ENCODE assay signal across 37 cellular contexts in the genomic region with DNA sequence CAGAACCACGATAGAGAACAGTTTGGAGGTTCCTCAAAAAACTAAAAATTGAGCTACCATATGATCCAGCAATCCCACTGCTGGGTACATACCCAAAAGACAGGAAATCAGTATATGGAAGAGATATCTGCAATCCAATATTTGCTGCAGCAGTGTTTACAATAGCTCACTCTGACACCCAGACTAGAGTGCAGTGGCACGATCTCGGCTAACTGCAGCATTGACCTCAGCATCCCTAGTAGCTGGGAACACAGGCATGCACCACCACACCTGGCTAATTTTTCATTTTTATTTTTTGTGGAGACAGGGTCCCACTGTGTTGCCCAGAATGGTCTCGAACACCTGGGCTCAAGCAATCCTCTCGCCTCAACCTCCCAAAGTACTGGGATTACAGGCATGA.
"Had no signal": no experiment of that assay in that cellular context is flagged by ENCODE, and none has a peak within 500 bp of the region (broad histone marks: within the 10 kb centered on the region; RNA-seq: fewer than 3 reads in every experiment).

No MANE protein-coding gene starts in this region.

- H3K36me3 ChIP-seq: adrenal gland, brain microvascular endothelial cell, breast epithelium had no signal

- H3K4me3 ChIP-seq: adrenal gland, body of pancreas, breast epithelium had no signal

- H3K9me3 Mint-ChIP-seq: activated B cell treated with CpG ODN at 0.5 μM for 24 hours; activated CD4-positive, alpha-beta memory T cell treated with anti-CD3 and anti-CD28 coated beads for 36 hours; activated CD4-positive, alpha-beta T cell treated with anti-CD3 and anti-CD28 coated beads, Interleukin-2, amount 10 ng/mL, durations not matched to agents 24 days and 14 days; activated CD8-positive, alpha-beta T cell treated with anti-CD3 and anti-CD28 coated beads for 36 hours; activated naive CD4-positive, alpha-beta T cell treated with anti-CD3 and anti-CD28 coated beads for 36 hours; activated naive CD4-positive, alpha-beta T cell treated with anti-CD3 and anti-CD28 coated beads, Interleukin-2, amount 50 U/mL, for 72 hours; activated naive CD8-positive, alpha-beta T cell treated with anti-CD3 and anti-CD28 coated beads for 36 hours; activated T-cell treated with anti-CD3 and anti-CD28 coated beads, Interleukin-2, amount 50 U/mL, for 4 hours; activated T-cell treated with anti-CD3 and anti-CD28 coated beads, Interleukin-2, amount 50 U/mL, for 72 hours; activated T-helper 1 cell treated with anti-CD3 and anti-CD28 coated beads, Interleukin-12 subunit alpha, Interleukin-12 subunit beta, Interleukin-2, Interleukin-4 antibody, amounts not matched to agents 30 ng/mL and 10 ng/mL and 1 ng/mL, durations not matched to agents 14 hours and 24 hours and 36 hours; activated T-helper 17 cell treated with anti-CD3 and anti-CD28 coated beads, Interleukin-2, amount 50 U/mL, for 72 hours; T-helper 1 cell treated with Interleukin-12 subunit alpha and Interleukin-12 subunit beta and Interleukin-4 antibody, amounts not matched to agents 30 μg/mL and 1 μg/mL, for 36 hours; T-helper 2 cell treated with Interferon-gamma antibody and Interleukin-4, amounts not matched to agents 5 μg/mL and 100 μg/mL, for 36 hours had no signal

- H3K27ac Mint-ChIP-seq: activated B cell treated with CpG ODN at 0.5 μM for 24 hours; activated CD4-positive, alpha-beta memory T cell treated with anti-CD3 and anti-CD28 coated beads for 36 hours; activated CD4-positive, alpha-beta T cell treated with anti-CD3 and anti-CD28 coated beads, Interleukin-2, amount 10 ng/mL, durations not matched to agents 24 days and 14 days; activated CD8-positive, alpha-beta T cell treated with anti-CD3 and anti-CD28 coated beads for 36 hours; activated naive CD4-positive, alpha-beta T cell treated with anti-CD3 and anti-CD28 coated beads for 36 hours; activated naive CD4-positive, alpha-beta T cell treated with anti-CD3 and anti-CD28 coated beads, Interleukin-2, amount 50 U/mL, for 72 hours; activated naive CD8-positive, alpha-beta T cell treated with anti-CD3 and anti-CD28 coated beads for 36 hours; activated T-cell treated with anti-CD3 and anti-CD28 coated beads, Interleukin-2, amount 50 U/mL, for 72 hours; activated T-helper 1 cell treated with anti-CD3 and anti-CD28 coated beads, Interleukin-12 subunit alpha, Interleukin-12 subunit beta, Interleukin-2, Interleukin-4 antibody, amounts not matched to agents 30 ng/mL and 10 ng/mL and 1 ng/mL, durations not matched to agents 14 hours and 24 hours and 36 hours; activated T-helper 17 cell treated with anti-CD3 and anti-CD28 coated beads, Interleukin-2, amount 50 U/mL, for 72 hours; T-helper 1 cell treated with Interleukin-12 subunit alpha and Interleukin-12 subunit beta and Interleukin-4 antibody, amounts not matched to agents 30 μg/mL and 1 μg/mL, for 36 hours; T-helper 2 cell treated with Interferon-gamma antibody and Interleukin-4, amounts not matched to agents 5 μg/mL and 100 μg/mL, for 36 hours had no signal

- H3K4me1 ChIP-seq: adrenal gland, breast epithelium had no signal

- H3K27ac ChIP-seq: adrenal gland, body of pancreas, brain microvascular endothelial cell, breast epithelium, VCaP had no signal

- H3K27me3 Mint-ChIP-seq: activated B cell treated with CpG ODN at 0.5 μM for 24 hours; activated CD4-positive, alpha-beta memory T cell treated with anti-CD3 and anti-CD28 coated beads for 36 hours; activated CD4-positive, alpha-beta T cell treated with anti-CD3 and anti-CD28 coated beads, Interleukin-2, amount 10 ng/mL, durations not matched to agents 24 days and 14 days; activated CD8-positive, alpha-beta T cell treated with anti-CD3 and anti-CD28 coated beads for 36 hours; activated naive CD8-positive, alpha-beta T cell treated with anti-CD3 and anti-CD28 coated beads for 36 hours; activated T-helper 17 cell treated with anti-CD3 and anti-CD28 coated beads, Interleukin-2, amount 50 U/mL, for 72 hours had no signal

- H3K4me3 Mint-ChIP-seq: activated B cell treated with CpG ODN at 0.5 μM for 24 hours; activated CD4-positive, alpha-beta memory T cell treated with anti-CD3 and anti-CD28 coated beads for 36 hours; activated CD4-positive, alpha-beta T cell treated with anti-CD3 and anti-CD28 coated beads, Interleukin-2, amount 10 ng/mL, durations not matched to agents 24 days and 14 days; activated CD8-positive, alpha-beta T cell treated with anti-CD3 and anti-CD28 coated beads for 36 hours; activated naive CD4-positive, alpha-beta T cell treated with anti-CD3 and anti-CD28 coated beads for 36 hours; activated naive CD8-positive, alpha-beta T cell treated with anti-CD3 and anti-CD28 coated beads for 36 hours; activated T-cell treated with anti-CD3 and anti-CD28 coated beads, Interleukin-2, amount 50 U/mL, for 4 hours; activated T-cell treated with anti-CD3 and anti-CD28 coated beads, Interleukin-2, amount 50 U/mL, for 72 hours; activated T-helper 1 cell treated with anti-CD3 and anti-CD28 coated beads, Interleukin-12 subunit alpha, Interleukin-12 subunit beta, Interleukin-2, Interleukin-4 antibody, amounts not matched to agents 30 ng/mL and 10 ng/mL and 1 ng/mL, durations not matched to agents 14 hours and 24 hours and 36 hours; activated T-helper 17 cell treated with anti-CD3 and anti-CD28 coated beads, Interleukin-2, amount 50 U/mL, for 72 hours; T-helper 1 cell treated with Interleukin-12 subunit alpha and Interleukin-12 subunit beta and Interleukin-4 antibody, amounts not matched to agents 30 μg/mL and 1 μg/mL, for 36 hours; T-helper 2 cell treated with Interferon-gamma antibody and Interleukin-4, amounts not matched to agents 5 μg/mL and 100 μg/mL, for 36 hours had no signal

- DNase-seq: activated B cell treated with CpG ODN at 0.5 μM for 24 hours; activated CD4-positive, alpha-beta memory T cell treated with anti-CD3 and anti-CD28 coated beads for 36 hours; activated CD4-positive, alpha-beta T cell treated with anti-CD3 and anti-CD28 coated beads for 4 hours; activated CD4-positive, alpha-beta T cell treated with anti-CD3 and anti-CD28 coated beads, Interleukin-2, amount 10 ng/mL, durations not matched to agents 24 days and 14 days; activated CD4-positive, alpha-beta T cell treated with anti-CD3 and anti-CD28 coated beads, Interleukin-2, amount 50 U/mL, for 1 hour; activated CD4-positive, alpha-beta T cell treated with anti-CD3 and anti-CD28 coated beads, Interleukin-2, amount 50 U/mL, for 4 hours; activated CD4-positive, CD25-positive, alpha-beta regulatory T cell treated with anti-CD3 and anti-CD28 coated beads, Interleukin-2, amount 50 U/mL, for 72 hours; activated CD8-positive, alpha-beta memory T cell treated with anti-CD3 and anti-CD28 coated beads, Interleukin-2, amount 50 U/mL, for 4 hours; activated CD8-positive, alpha-beta T cell treated with anti-CD3 and anti-CD28 coated beads for 36 hours; activated effector memory CD4-positive, alpha-beta T cell treated with anti-CD3 and anti-CD28 coated beads, Interleukin-2, amount 50 U/mL, for 16 hours; activated gamma-delta T cell treated with Interleukin-2 at 50 U/mL for 16 hours; activated naive CD4-positive, alpha-beta T cell; activated naive CD4-positive, alpha-beta T cell treated with anti-CD3 and anti-CD28 coated beads for 36 hours; activated naive CD4-positive, alpha-beta T cell treated with anti-CD3 and anti-CD28 coated beads, Interleukin-2, amount 50 U/mL, for 16 hours; activated naive CD8-positive, alpha-beta T cell treated with anti-CD3 and anti-CD28 coated beads for 36 hours; activated T-cell treated with anti-CD3 and anti-CD28 coated beads for 4 hours; activated T-cell treated with anti-CD3 and anti-CD28 coated beads, Interleukin-2, amount 50 U/mL, for 1 hour; activated T-cell treated with anti-CD3 and anti-CD28 coated beads, Interleukin-2, amount 50 U/mL, for 4 hours; activated T-cell treated with anti-CD3 and anti-CD28 coated beads, Interleukin-2, amount 50 U/mL, for 72 hours; adrenal gland; amniotic stem cell; aorta; body of pancreas; brain microvascular endothelial cell; central memory CD4-positive, alpha-beta T cell; cerebellar nuclear complex; T-helper 1 cell; T-helper 2 cell; T-helper 9 cell had no signal

- H3K9me3 ChIP-seq: adrenal gland, body of pancreas, breast epithelium had no signal

- H3K27me3 ChIP-seq: adrenal gland, body of pancreas, brain microvascular endothelial cell, breast epithelium had no signal

- ATAC-seq: activated CD8-positive, alpha-beta T cell treated with anti-CD3 and anti-CD28 coated beads for 36 hours; activated naive CD4-positive, alpha-beta T cell treated with anti-CD3 and anti-CD28 coated beads, Interleukin-2, amount 50 U/mL, for 72 hours; activated T-cell treated with anti-CD3 and anti-CD28 coated beads, Interleukin-2, amount 50 U/mL, for 4 hours; activated T-cell treated with anti-CD3 and anti-CD28 coated beads, Interleukin-2, amount 50 U/mL, for 72 hours; activated T-helper 17 cell treated with anti-CD3 and anti-CD28 coated beads, Interleukin-2, amount 50 U/mL, for 72 hours; body of pancreas had no signal

- FAIRE-seq: astrocyte had no signal
